ENCODE assay signal across 12 cellular contexts in genomic region chr6:131782764-131783163, GRCh38. TPM values are rescaled to one million over a fixed set of nuclear protein-coding genes. Genes with fewer than 3 reads are reported as not detected.
A peak's percentile ranks its signal among the peaks of the same experiment; 100 is the strongest.
DNase-seq lines count a peak whose midpoint lies in the region; ATAC-seq, FAIRE-seq and TF ChIP-seq lines count a peak whose summit lies in the region.
"Had no signal": no experiment of that assay in that cellular context is flagged by ENCODE, and none has a peak within 500 bp of the region (broad histone marks: within the 10 kb centered on the region; RNA-seq: fewer than 3 reads in every experiment).

No MANE protein-coding gene starts in this region.

- H3K36me3 ChIP-seq in bronchial epithelial cell (ENCODE audit: control insufficient read depth, insufficient read depth, low read length) (no peaks in the 10 kb centered on the region), HepG2 (replicated peaks in 1 of 2; ENCODE audit: control insufficient read depth in 1 of 2, insufficient read depth in 2 of 2, low read length in 2 of 2) (no peaks in the 10 kb centered on the region), testis (ENCODE audit: low read depth, missing control alignments) (no peaks in the 10 kb centered on the region)

- H2AFZ ChIP-seq in HepG2 (ENCODE audit: low read length), result no peak overlapping the region

- TF ChIP-seq POLR2A in HepG2 (IDR thresholded peaks at IDR 0.05; ENCODE audit: insufficient read depth in 1 of 2, low read depth in 2 of 2, low read length in 2 of 2) (no peak), testis (IDR thresholded peaks at IDR 0.05) (no peak)

- no peaks in the 10 kb centered on the region for H3K79me2 ChIP-seq in HepG2 (ENCODE audit: insufficient read depth, low read length)

- in situ Hi-C loops in HepG2 (cut with HindIII; ENCODE audit: extremely low pct_ligation_motif_present, low pct_unique_long_range_greater_than_20kb), result no loop called here

- peak overlapping the region; percentile 3; the same call in 1 of the 2 replicates for H3K4me2 ChIP-seq in HepG2 (ENCODE audit: low read depth, low read length)

- ATAC-seq in HepG2 (peak; percentile 83), HG03432 (IDR thresholded peaks at IDR 0.05; ENCODE audit: unreplicated experiment) (no peak)
- ATAC-seq: activated CD8-positive, alpha-beta memory T cell treated with anti-CD3 and anti-CD28 coated beads, Interleukin-2, amount 10 ng/mL, durations not matched to agents 7 days and 5 days; natural killer cell treated with Interleukin-12 subunit alpha and Interleukin-12 subunit beta and Interleukin-15 and Interleukin-18, amount 100 ng/mL, for 72 hours had no signal

- FAIRE-seq in bronchial epithelial cell (lab: Jason Lieb, UNC), result no peak
- peak; percentile 34 for FAIRE-seq in HepG2 (lab: Jason Lieb, UNC)

- WGBS in HepG2 (ENCODE audit: low lambda C conversion rate), result 63% methylated on average over 1 of the region's 1 CpG
- 94% methylated on average over 1 of the region's 1 CpG for WGBS in testis, 2 donors

- TF ChIP-seq CTCF in bronchial epithelial cell (IDR thresholded peaks at IDR 0.05; ENCODE audit: insufficient read depth, low read length, severe bottlenecking) (peak; percentile 44), HepG2 (CRISPR knock-in tag; IDR thresholded peaks at IDR 0.05) (peak; percentile 64), testis (IDR thresholded peaks at IDR 0.05) (no peak)

- no peaks in the 10 kb centered on the region for H3K9me3 ChIP-seq in HepG2 (ENCODE audit: low read length)
- no peaks in the 10 kb centered on the region for H3K9me3 ChIP-seq in testis

- BruUV-seq in HepG2 (replicated peaks; lab: Mats Ljungman, UMichigan), result no TSS peak

- CTCF ChIA-PET in HepG2 (lab: Yijun Ruan, JAX; ENCODE audit: low intra/inter-chr PET ratio, low total read pairs), result no interaction called here

- H3K4me1 ChIP-seq in HepG2 (ENCODE audit: insufficient read depth, low read length) (peaks cover 38% of the 10 kb centered on the region), testis (no peaks in the 10 kb centered on the region)

- POLR2A ChIA-PET in HepG2 (lab: Yijun Ruan, JAX), result interaction anchor here (1.0 kb wide), 1 partner anchor 127 kb away, joined by 4 read pairs; no protein-coding TSS in a partner anchor

- H3K27ac ChIP-seq in HepG2 (ENCODE audit: extremely low read length, insufficient read depth, low read length) (no peak overlapping the region), testis (no peak overlapping the region)

- no peak for TF ChIP-seq RAD21 in HepG2 (CRISPR knock-in tag; IDR thresholded peaks at IDR 0.05)

- intact Hi-C loops in HepG2 (cut with micrococcal nuclease; ENCODE audit: unreplicated experiment), result loop anchor here (1.0 kb wide), 1 partner anchor 128 kb away; no protein-coding TSS in a partner anchor
- intact Hi-C loops in posterior vena cava (cut with DNase I), result no loop called here
- intact Hi-C loops in testis (cut with DNase I; ENCODE audit: low total_unique reads), result no loop called here

- DNase-seq in DMS 273 (lab: John Stamatoyannopoulos, UW; ENCODE audit: unreplicated experiment) (peak; percentile 67), DMS 273 treated with DMSO at 0.1 percent for 48 hours (lab: John Stamatoyannopoulos, UW) (no peak), NCI-H146 treated with DMSO at 0.1 percent for 48 hours (lab: John Stamatoyannopoulos, UW; ENCODE audit: unreplicated experiment) (peak; percentile 78), bronchial epithelial cell (ENCODE audit: low read depth) (peak; percentile 22), HepG2 (ENCODE audit: low spot score) (no peak), posterior vena cava (ENCODE audit: low spot score) (no peak), testis (no peak)
- DNase-seq: 8988T; activated CD8-positive, alpha-beta memory T cell treated with anti-CD3 and anti-CD28 coated beads, Interleukin-2, amount 10 ng/mL, durations not matched to agents 7 days and 5 days; CD8-positive, alpha-beta memory T cell had no signal

- H3K27me3 ChIP-seq in bronchial epithelial cell (ENCODE audit: control insufficient read depth, insufficient read depth, low read length), result no peaks in the 10 kb centered on the region
- no peaks in the 10 kb centered on the region for H3K27me3 ChIP-seq in HepG2 (ENCODE audit: control insufficient read depth in 1 of 2, insufficient read depth in 2 of 2, low read length in 2 of 2)
- H3K27me3 ChIP-seq in testis, result no peaks in the 10 kb centered on the region

- TF ChIP-seq EP300 in HepG2 (IDR thresholded peaks at IDR 0.05; ENCODE audit: low read depth in 2 of 2, low read length in 2 of 2), result no peak
- no peak for TF ChIP-seq EP300 in HepG2 (CRISPR knock-in tag; IDR thresholded peaks at IDR 0.05; ENCODE audit: borderline replicate concordance)

- H3K4me3 ChIP-seq in bronchial epithelial cell (ENCODE audit: low read depth, low read length) (no peak overlapping the region), HepG2 (replicated peaks in 1 of 3; ENCODE audit: insufficient read depth in 1 of 3, low read depth in 2 of 3, low read length in 3 of 3) (no peak overlapping the region), testis (no peak overlapping the region)

- H3K9ac ChIP-seq in HepG2 (ENCODE audit: insufficient read depth, low read depth, low read length), result no peak overlapping the region

- H4K20me1 ChIP-seq in HepG2 (ENCODE audit: insufficient read depth, low read length), result no peaks in the 10 kb centered on the region

TF ChIP-seq in HepG2, 621 proteins besides CTCF, POLR2A, EP300 and RAD21 (continues in another document):
- TF ChIP-seq, protein P1, sequence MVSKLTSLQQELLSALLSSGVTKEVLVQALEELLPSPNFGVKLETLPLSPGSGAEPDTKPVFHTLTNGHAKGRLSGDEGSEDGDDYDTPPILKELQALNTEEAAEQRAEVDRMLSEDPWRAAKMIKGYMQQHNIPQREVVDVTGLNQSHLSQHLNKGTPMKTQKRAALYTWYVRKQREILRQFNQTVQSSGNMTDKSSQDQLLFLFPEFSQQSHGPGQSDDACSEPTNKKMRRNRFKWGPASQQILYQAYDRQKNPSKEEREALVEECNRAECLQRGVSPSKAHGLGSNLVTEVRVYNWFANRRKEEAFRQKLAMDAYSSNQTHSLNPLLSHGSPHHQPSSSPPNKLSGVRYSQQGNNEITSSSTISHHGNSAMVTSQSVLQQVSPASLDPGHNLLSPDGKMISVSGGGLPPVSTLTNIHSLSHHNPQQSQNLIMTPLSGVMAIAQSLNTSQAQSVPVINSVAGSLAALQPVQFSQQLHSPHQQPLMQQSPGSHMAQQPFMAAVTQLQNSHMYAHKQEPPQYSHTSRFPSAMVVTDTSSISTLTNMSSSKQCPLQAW (CRISPR knock-in tag; IDR thresholded peaks at IDR 0.05), result 0 out of 2 replicates have a peak, but pooled peaks have one; percentile 42
- TF ChIP-seq ZBTB44 (CRISPR knock-in tag; IDR thresholded peaks at IDR 0.05), result no peak
- TF ChIP-seq ZNF674 (CRISPR knock-in tag; IDR thresholded peaks at IDR 0.05; ENCODE audit: low read depth), result no peak
- no peak for TF ChIP-seq SKI (IDR thresholded peaks at IDR 0.05; ENCODE audit: partially characterized antibody)
- TF ChIP-seq SMARCC2 (IDR thresholded peaks at IDR 0.05), result no peak
- TF ChIP-seq MIXL1 (CRISPR knock-in tag; IDR thresholded peaks at IDR 0.05), result peak; percentile 42; the same call in 1 of the 2 replicates
- peak; percentile 37; the same call in 1 of the 2 replicates for TF ChIP-seq SMC3 (IDR thresholded peaks at IDR 0.05; ENCODE audit: low read length)
- TF ChIP-seq FOXK2 (IDR thresholded peaks at IDR 0.05), result no peak

RNA-seq across cellular contexts. Expression of gene ENPP1, which starts 25.1 kb away (rescaled TPM):
- total RNA-seq in bronchial epithelial cell, result under 0.01 and 0.26 TPM in 2 replicates
- total RNA-seq in HepG2 (2016; rRNA removed; fragmentation: Illumina TruSeq; extraction: Trizol), result 45.8 and 56.5 TPM in 2 replicates
- total RNA-seq in HepG2 (2016; cell fraction: cytosol; rRNA removed; fragmentation: Illumina TruSeq; extraction: Trizol; ENCODE audit: low read depth), result 10.1 and 11.5 TPM in 2 replicates
- 42.4 and 56.4 TPM in 2 replicates for total RNA-seq in HepG2 (2016; cell fraction: insoluble cytoplasmic fraction; rRNA removed; fragmentation: Illumina TruSeq; extraction: Trizol)
- total RNA-seq in HepG2 (2016; cell fraction: membrane; rRNA removed; fragmentation: Illumina TruSeq; extraction: Trizol), result 25.5 and 30.0 TPM in 2 replicates
- 64.8 and 75.0 TPM in 2 replicates for total RNA-seq in HepG2 (2016; cell fraction: nucleus; rRNA removed; fragmentation: Illumina TruSeq; extraction: Trizol)
- 108 and 160 TPM in 2 replicates for polyA plus RNA-seq in HepG2 (2011; rRNA removed)
- polyA plus RNA-seq in HepG2 (2011; cell fraction: cytosol; rRNA removed), result 44.8 and 69.4 TPM in 2 replicates
- polyA plus RNA-seq in HepG2 (2011; cell fraction: nucleus; rRNA removed), result 68.4 and 74.0 TPM in 2 replicates
- 78.0 and 114 TPM in 2 replicates for polyA plus RNA-seq in HepG2 (2012)
- 4.9 and 5.0 TPM in 2 replicates for polyA plus RNA-seq in HepG2 (2016; cell fraction: cytosol; fragmentation: Illumina TruSeq; extraction: Trizol; ENCODE audit: low read depth)
- polyA plus RNA-seq in HepG2 (2016; cell fraction: insoluble cytoplasmic fraction; fragmentation: Illumina TruSeq; extraction: Trizol; ENCODE audit: low read depth), result 31.1 and 31.2 TPM in 2 replicates
- 16.0 and 17.5 TPM in 2 replicates for polyA plus RNA-seq in HepG2 (2016; cell fraction: membrane; fragmentation: Illumina TruSeq; extraction: Trizol; ENCODE audit: low read depth)
- polyA plus RNA-seq in HepG2 (2016; cell fraction: nucleus; fragmentation: Illumina TruSeq; extraction: Trizol; ENCODE audit: insufficient read depth, low read depth), result 60.5 and 63.3 TPM in 2 replicates
- polyA minus RNA-seq in HepG2 (2011; rRNA and poly(A)+ RNA removed; ENCODE audit: low replicate concordance), result 0.54 and 87.5 TPM in 2 replicates
- polyA minus RNA-seq in HepG2 (2011; cell fraction: cytosol; rRNA and poly(A)+ RNA removed), result 133 and 175 TPM in 2 replicates
- 269 and 305 TPM in 2 replicates for polyA minus RNA-seq in HepG2 (2011; cell fraction: nucleus; rRNA and poly(A)+ RNA removed)
- 10 to 100 TPM; 13.5 to 13.6 TPM for total RNA-seq in posterior vena cava
- 10 to 100 TPM; 12.0 to 16.0 TPM for total RNA-seq in testis
- polyA plus RNA-seq in testis (ENCODE audit: insufficient read depth, low read depth, low replicate concordance), result 8.3 TPM

Comparison
In these comparisons a context has a peak if more than half of its experiments do, and no peak if none do; other contexts are left out.
1. DNase-seq: peak in DMS 273 (single experiment), NCI-H146 treated with DMSO at 0.1 percent for 48 hours (single experiment) and bronchial epithelial cell (single experiment); none in DMS 273 treated with DMSO at 0.1 percent for 48 hours (single experiment), HepG2 (single experiment), posterior vena cava (single experiment) and testis (single experiment).
2. CTCF ChIP-seq: peak in bronchial epithelial cell (single experiment) and HepG2 (single experiment); none in testis (0 of 3).